10 cellular contexts compared by ENCODE assay signal in the genomic region with DNA sequence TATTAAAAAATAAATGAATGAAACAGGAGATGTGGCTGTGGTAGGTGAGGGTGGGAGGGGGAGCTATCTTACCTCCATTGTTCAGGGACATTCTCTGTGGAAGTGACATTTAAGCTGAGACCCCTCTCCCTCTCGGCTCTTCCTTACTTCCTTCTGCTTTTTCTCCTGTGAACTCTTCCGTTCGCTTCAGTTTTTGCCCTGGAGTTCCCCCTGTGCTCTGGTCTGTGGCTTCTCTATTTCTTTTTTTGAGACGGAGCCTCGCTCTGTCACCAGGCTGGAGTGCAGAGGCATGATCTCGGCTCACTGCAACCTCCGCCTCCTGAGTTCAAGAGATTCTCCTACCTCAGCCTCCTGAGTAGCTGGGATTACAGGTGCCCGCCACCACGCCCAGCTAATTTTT. TPM values are rescaled to one million over a fixed set of nuclear protein-coding genes. Genes with fewer than 3 reads are reported as not detected.
"Had no signal": no experiment of that assay in that cellular context is flagged by ENCODE, and none has a peak within 500 bp of the region (broad histone marks: within the 10 kb centered on the region; RNA-seq: fewer than 3 reads in every experiment).

No MANE protein-coding gene starts in this region.

RNA-seq across cellular contexts. Expression of a gene that starts 56.3 kb away (rescaled TPM):
- total RNA-seq: astrocyte, dermis microvascular lymphatic vessel endothelial cell, endothelial cell of umbilical vein, esophagus mucosa, left ventricle myocardium inferior, lung microvascular endothelial cell, occipital lobe, renal cortical epithelial cell, thyroid gland had no signal
- polyA plus RNA-seq: endothelial cell of umbilical vein, neural cell had no signal

RNA-seq across cellular contexts. Expression of a gene that starts 58.6 kb away (rescaled TPM):
- total RNA-seq: astrocyte, endothelial cell of umbilical vein, lung microvascular endothelial cell had no signal
- polyA plus RNA-seq: endothelial cell of umbilical vein, neural cell had no signal
